34 cellular contexts compared by ENCODE assay signal in genomic region chr10:47240173-47240572, GRCh38. TPM values are rescaled to one million over a fixed set of nuclear protein-coding genes. Genes with fewer than 3 reads are reported as not detected.
"Had no signal": no experiment of that assay in that cellular context is flagged by ENCODE, and none has a peak within 500 bp of the region (broad histone marks: within the 10 kb centered on the region; RNA-seq: fewer than 3 reads in every experiment).

No MANE protein-coding gene starts in this region.

- H3K4me3 ChIP-seq: heart left ventricle, left ventricle myocardium inferior, lung, mucosa of descending colon, ovary, psoas muscle, right atrium auricular region, smooth muscle cell, testis, transverse colon had no signal

- ATAC-seq: activated CD8-positive, alpha-beta T cell treated with anti-CD3 and anti-CD28 coated beads for 36 hours; activated T-cell treated with anti-CD3 and anti-CD28 coated beads, Interleukin-2, amount 50 U/mL, for 72 hours; heart left ventricle; mucosa of descending colon; natural killer cell treated with Interleukin-12 subunit alpha and Interleukin-12 subunit beta and Interleukin-15 and Interleukin-18, amount 100 ng/mL, for 72 hours; psoas muscle had no signal

- H3K36me3 Mint-ChIP-seq: activated naive CD8-positive, alpha-beta T cell; natural killer cell treated with Interleukin-12 subunit alpha and Interleukin-12 subunit beta and Interleukin-15 and Interleukin-18, amount 100 ng/mL, for 72 hours had no signal

- DNase-seq: activated CD4-positive, alpha-beta T cell treated with anti-CD3 and anti-CD28 coated beads, Interleukin-2, amount 10 ng/mL, durations not matched to agents 24 days and 14 days; activated CD4-positive, CD25-positive, alpha-beta regulatory T cell treated with anti-CD3 and anti-CD28 coated beads, Interleukin-2, amount 50 U/mL, for 72 hours; activated CD8-positive, alpha-beta T cell treated with anti-CD3 and anti-CD28 coated beads for 36 hours; activated naive CD4-positive, alpha-beta T cell; activated T-cell treated with anti-CD3 and anti-CD28 coated beads for 4 hours; activated T-cell treated with anti-CD3 and anti-CD28 coated beads, Interleukin-2, amount 50 U/mL, for 72 hours; anterior cingulate cortex; effector memory CD4-positive, alpha-beta T cell; heart left ventricle; hypothalamus; kidney glomerular epithelial cell; left ventricle myocardium inferior; mucosa of descending colon; ovary; psoas muscle; stimulated activated CD4-positive, alpha-beta T cell treated with anti-CD3 and anti-CD28 coated beads, Interleukin-15, amount 100 ng/mL, for 24 hours; stimulated activated CD4-positive, alpha-beta T cell treated with anti-CD3 and anti-CD28 coated beads, Interleukin-2, amount 100 ng/mL, for 24 hours; stimulated activated naive CD4-positive, alpha-beta T cell treated with Interleukin-2 at 50 U/mL for 16 hours; SW 1271; T-helper 9 cell; testis; transverse colon had no signal

- H3K4me3 Mint-ChIP-seq: activated CD4-positive, alpha-beta T cell treated with anti-CD3 and anti-CD28 coated beads, Interleukin-2, amount 10 ng/mL, durations not matched to agents 24 days and 14 days; activated CD8-positive, alpha-beta T cell treated with anti-CD3 and anti-CD28 coated beads for 36 hours; activated naive CD8-positive, alpha-beta T cell; activated T-cell treated with anti-CD3 and anti-CD28 coated beads, Interleukin-2, amount 50 U/mL, for 72 hours; natural killer cell treated with Interleukin-12 subunit alpha and Interleukin-12 subunit beta and Interleukin-15 and Interleukin-18, amount 100 ng/mL, for 72 hours; T-helper 1 cell treated with Interleukin-12 subunit alpha and Interleukin-12 subunit beta and Interleukin-4 antibody, amounts not matched to agents 30 μg/mL and 1 μg/mL, for 36 hours had no signal

- H3K27me3 ChIP-seq: ovary, right atrium auricular region, testis, transverse colon had no signal

- H3K9me3 Mint-ChIP-seq: activated CD4-positive, alpha-beta T cell treated with anti-CD3 and anti-CD28 coated beads, Interleukin-2, amount 10 ng/mL, durations not matched to agents 24 days and 14 days; activated CD8-positive, alpha-beta T cell treated with anti-CD3 and anti-CD28 coated beads for 36 hours; natural killer cell treated with Interleukin-12 subunit alpha and Interleukin-12 subunit beta and Interleukin-15 and Interleukin-18, amount 100 ng/mL, for 72 hours; T-helper 1 cell treated with Interleukin-12 subunit alpha and Interleukin-12 subunit beta and Interleukin-4 antibody, amounts not matched to agents 30 μg/mL and 1 μg/mL, for 36 hours had no signal

- H3K4me1 ChIP-seq: heart left ventricle, left ventricle myocardium inferior, psoas muscle, right atrium auricular region, testis, transverse colon had no signal

- H3K27me3 Mint-ChIP-seq: activated CD4-positive, alpha-beta T cell treated with anti-CD3 and anti-CD28 coated beads, Interleukin-2, amount 10 ng/mL, durations not matched to agents 24 days and 14 days; activated CD8-positive, alpha-beta T cell treated with anti-CD3 and anti-CD28 coated beads for 36 hours; activated naive CD8-positive, alpha-beta T cell; natural killer cell treated with Interleukin-12 subunit alpha and Interleukin-12 subunit beta and Interleukin-15 and Interleukin-18, amount 100 ng/mL, for 72 hours had no signal

- H3K4me2 ChIP-seq: smooth muscle cell had no signal

- H3K27ac Mint-ChIP-seq: activated CD4-positive, alpha-beta T cell treated with anti-CD3 and anti-CD28 coated beads, Interleukin-2, amount 10 ng/mL, durations not matched to agents 24 days and 14 days; activated CD8-positive, alpha-beta T cell treated with anti-CD3 and anti-CD28 coated beads for 36 hours; activated naive CD8-positive, alpha-beta T cell; activated T-cell treated with anti-CD3 and anti-CD28 coated beads, Interleukin-2, amount 50 U/mL, for 72 hours; natural killer cell treated with Interleukin-12 subunit alpha and Interleukin-12 subunit beta and Interleukin-15 and Interleukin-18, amount 100 ng/mL, for 72 hours; T-helper 1 cell treated with Interleukin-12 subunit alpha and Interleukin-12 subunit beta and Interleukin-4 antibody, amounts not matched to agents 30 μg/mL and 1 μg/mL, for 36 hours had no signal

- H3K9me3 ChIP-seq: mucosa of descending colon, ovary, psoas muscle, right atrium auricular region, testis had no signal

- H3K36me3 ChIP-seq: heart left ventricle, left ventricle myocardium inferior, ovary, right atrium auricular region, transverse colon had no signal

- H3K27ac ChIP-seq: heart left ventricle, left ventricle myocardium inferior, ovary, psoas muscle, right atrium auricular region, testis, transverse colon, VCaP had no signal

RNA-seq across cellular contexts. Expression of gene GDF10, which starts 59.8 kb away (rescaled TPM):
- total RNA-seq: bronchial epithelial cell; dermis microvascular lymphatic vessel endothelial cell; endothelial cell of umbilical vein; fibroblast of villous mesenchyme; myocyte; natural killer cell treated with Interleukin-12 subunit alpha and Interleukin-12 subunit beta and Interleukin-15 and Interleukin-18, amount 100 ng/mL, for 72 hours had no signal
- polyA plus RNA-seq: endothelial cell of umbilical vein had no signal
